In genomic region chr5:138573949-138574670, GRCh38 we compare ENCODE assay signal across 7 cellular contexts. TPM values are rescaled to one million over a fixed set of nuclear protein-coding genes. Genes with fewer than 3 reads are reported as not detected.
DNase-seq lines count a peak whose midpoint lies in the region; ATAC-seq and TF ChIP-seq lines count a peak whose summit lies in the region.

No MANE protein-coding gene starts in this region.

- peaks cover 3% of the 10 kb centered on the region; the same call in 1 of the 2 replicates for H4K20me1 ChIP-seq in HCT116 (ENCODE audit: insufficient read depth)

- BruUV-seq in HCT116 (replicated peaks; lab: Mats Ljungman, UMichigan): TSS peak; percentile 63

- H3K36me3 Mint-ChIP-seq in WTC11: peaks cover 56% of the 10 kb centered on the region
- peaks cover 27% of the 10 kb centered on the region for H3K36me3 Mint-ChIP-seq in stimulated activated memory B cell treated with anti-CD40 and anti-IgM and Interleukin-4, amounts not matched to agents 10 μg/mL and 1 μg/mL and 100 μg/mL, for 72 hours

- ATAC-seq in HCT116: no peak
- ATAC-seq in WTC11: no peak
- ATAC-seq in right cardiac atrium: no peak
- ATAC-seq in stimulated activated memory B cell treated with anti-CD40 and anti-IgM and Interleukin-4, amounts not matched to agents 10 μg/mL and 1 μg/mL and 100 μg/mL, for 72 hours: no peak
- no peak for ATAC-seq in HG03521 (IDR thresholded peaks at IDR 0.05; ENCODE audit: unreplicated experiment)
- ATAC-seq in GM18868 (IDR thresholded peaks at IDR 0.05; ENCODE audit: unreplicated experiment): no peak

- H3K79me2 ChIP-seq in HCT116 (ENCODE audit: insufficient read depth, low read length): peaks cover 62% of the 10 kb centered on the region

- H3K4me2 ChIP-seq in HCT116 (ENCODE audit: low read length): peak overlapping the region; percentile 77

- CTCF ChIA-PET in HCT116 (lab: Charles Lee) (no interaction called here), WTC11 (lab: Charles Lee) (no interaction called here)

- H3K4me1 Mint-ChIP-seq in WTC11: peaks cover 10% of the 10 kb centered on the region
- peaks cover 26% of the 10 kb centered on the region for H3K4me1 Mint-ChIP-seq in stimulated activated memory B cell treated with anti-CD40 and anti-IgM and Interleukin-4, amounts not matched to agents 10 μg/mL and 1 μg/mL and 100 μg/mL, for 72 hours

- H3K27ac Mint-ChIP-seq in WTC11: peak overlapping the region; percentile 100
- peak overlapping the region; percentile 100 for H3K27ac Mint-ChIP-seq in stimulated activated memory B cell treated with anti-CD40 and anti-IgM and Interleukin-4, amounts not matched to agents 10 μg/mL and 1 μg/mL and 100 μg/mL, for 72 hours

- H3K4me3 Mint-ChIP-seq in WTC11: peak overlapping the region; percentile 97
- H3K4me3 Mint-ChIP-seq in stimulated activated memory B cell treated with anti-CD40 and anti-IgM and Interleukin-4, amounts not matched to agents 10 μg/mL and 1 μg/mL and 100 μg/mL, for 72 hours: peak overlapping the region; percentile 94

- no peaks in the 10 kb centered on the region for H3K9me3 Mint-ChIP-seq in WTC11
- no peaks in the 10 kb centered on the region for H3K9me3 Mint-ChIP-seq in stimulated activated memory B cell treated with anti-CD40 and anti-IgM and Interleukin-4, amounts not matched to agents 10 μg/mL and 1 μg/mL and 100 μg/mL, for 72 hours

- peak overlapping the region; percentile 97 for H3K9ac ChIP-seq in HCT116 (ENCODE audit: low read length)

- no peaks in the 10 kb centered on the region for H3K27me3 ChIP-seq in HCT116 (ENCODE audit: insufficient read depth, low read length)
- no peaks in the 10 kb centered on the region for H3K27me3 ChIP-seq in right cardiac atrium (ENCODE audit: control insufficient read depth, insufficient read depth)

- peaks cover 39 to 43% of the 10 kb centered on the region in 2 experiments for H3K36me3 ChIP-seq in HCT116 (ENCODE audit: control insufficient read depth in 1 of 2, insufficient read depth in 2 of 2, low read length in 2 of 2)

- H3K27ac ChIP-seq in HCT116 (ENCODE audit: low read depth, low read length) (peak overlapping the region; percentile 96), right cardiac atrium (ENCODE audit: low read length) (no peak overlapping the region)

- POLR2A ChIA-PET in HCT116 (lab: Charles Lee) (interaction anchor here (0.7 to 2.8 kb wide), 3 partner anchors 8 to 30 kb away, joined by 3 to 8 read pairs (median 3); no protein-coding TSS in a partner anchor), WTC11 (lab: Charles Lee) (interaction anchor here (0.7 to 1.4 kb wide), 2 partner anchors 179 to 767 kb away, joined by 3 read pairs; partner anchors contain the start of gene CTNNA1)

- no peaks in the 10 kb centered on the region for H3K9me3 ChIP-seq in HCT116 (ENCODE audit: control insufficient read depth in 1 of 2, insufficient read depth in 1 of 2, low read depth in 1 of 2, low read length in 2 of 2)
- H3K9me3 ChIP-seq in right cardiac atrium (ENCODE audit: control insufficient read depth, low read length): no peaks in the 10 kb centered on the region

- no peak overlapping the region for H2AFZ ChIP-seq in HCT116 (ENCODE audit: low read depth, low read length, poor library complexity, severe bottlenecking)

- H3K4me3 ChIP-seq in HCT116 (replicated peaks in 1 of 2; ENCODE audit: low read depth in 1 of 2, low read length in 2 of 2) (peak overlapping the region; percentile 88 to 100), right cardiac atrium (ENCODE audit: low read length) (peak overlapping the region; percentile 79)

- TF ChIP-seq RAD21 in HCT116 (IDR thresholded peaks at IDR 0.05; ENCODE audit: low read depth): no peak

- 41% methylated on average over 9 of the region's 9 CpGs for WGBS in right cardiac atrium

- H3K4me1 ChIP-seq in HCT116 (ENCODE audit: control insufficient read depth in 1 of 2, insufficient read depth in 2 of 2, low read length in 2 of 2): peaks cover 10 to 24% of the 10 kb centered on the region in 2 experiments; a peak in 3 of 4 replicates
- H3K4me1 ChIP-seq in right cardiac atrium (ENCODE audit: control insufficient read depth, insufficient read depth, low read length): no peaks in the 10 kb centered on the region

- intact Hi-C loops in HCT116 (cut with micrococcal nuclease): no loop called here
- intact Hi-C loops in right cardiac atrium (cut with DNase I): no loop called here

- H3K9me2 ChIP-seq in HCT116 (ENCODE audit: insufficient read depth): no peaks in the 10 kb centered on the region

- no peaks in the 10 kb centered on the region; the same call in 1 of the 2 replicates for H3K27me3 Mint-ChIP-seq in WTC11 (ENCODE audit: low read depth)
- no peaks in the 10 kb centered on the region for H3K27me3 Mint-ChIP-seq in stimulated activated memory B cell treated with anti-CD40 and anti-IgM and Interleukin-4, amounts not matched to agents 10 μg/mL and 1 μg/mL and 100 μg/mL, for 72 hours

- DNase-seq in HCT116 (ENCODE audit: low read depth, low spot score) (no peak), WTC11 (ENCODE audit: low spot score) (no peak), right cardiac atrium (no peak), HK-2 (ENCODE audit: unreplicated experiment) (no peak)

- RAD21 ChIA-PET in HCT116 (lab: Charles Lee; ENCODE audit: low non-redundant PET in 1 of 2, low total read pairs in 2 of 2, uncharacterized antibody in 2 of 2, unreplicated experiment in 2 of 2): no interaction called here

- TF ChIP-seq POLR2A in HCT116 (IDR thresholded peaks at IDR 0.05; ENCODE audit: borderline replicate concordance, extremely low read depth, insufficient read depth, insufficient read length): no peak

- TF ChIP-seq CTCF in HCT116 (IDR thresholded peaks at IDR 0.05 in 2 of 3, conservative IDR thresholded peaks at IDR 0.05 in 1 of 3; ENCODE audit: borderline replicate concordance in 1 of 3, insufficient read depth in 1 of 3, low read depth in 2 of 3, low read length in 2 of 3) (no peak), WTC11 (IDR thresholded peaks at IDR 0.05) (no peak)

TF ChIP-seq in HCT116, 20 proteins besides CTCF, POLR2A, EP300 and RAD21:
- TF ChIP-seq POLR2AphosphoS5 (IDR thresholded peaks at IDR 0.05; ENCODE audit: low read depth, low read length) (peak; percentile 10; the same call in 1 of the 2 replicates), ELF1 (IDR thresholded peaks at IDR 0.05; ENCODE audit: borderline replicate concordance, low read depth) (no peak)

TF ChIP-seq in WTC11, 78 proteins besides CTCF, POLR2A, EP300 and RAD21:
- TF ChIP-seq IRF1 (CRISPR knock-in tag; IDR thresholded peaks at IDR 0.05) (no peak), NFE2L1 (CRISPR knock-in tag; IDR thresholded peaks at IDR 0.05) (no peak), ZNF121 (CRISPR knock-in tag; IDR thresholded peaks at IDR 0.05) (no peak), ELF4 (CRISPR knock-in tag; IDR thresholded peaks at IDR 0.05; ENCODE audit: low read depth) (no peak), FOXP1 (CRISPR knock-in tag; IDR thresholded peaks at IDR 0.05; ENCODE audit: borderline replicate concordance) (no peak), HMGA2 (CRISPR knock-in tag; IDR thresholded peaks at IDR 0.05) (no peak)

RNA-seq across cellular contexts. Expression of gene HSPA9, which starts 1.1 kb away (rescaled TPM):
- 486 TPM for total RNA-seq in HCT116 (2021; ENCODE audit: unreplicated experiment)
- 370 and 385 TPM in 2 replicates for polyA plus RNA-seq in HCT116 (2012)
- total RNA-seq in WTC11 (2021): 313 to 414 TPM (median 328 TPM) in 3 replicates
- total RNA-seq in right cardiac atrium: 100 to 1,000 TPM; 198 to 242 (median 239) TPM
- polyA plus RNA-seq in right cardiac atrium: 170 TPM

RNA-seq across cellular contexts. Expression of gene ETF1, which starts 31.1 kb away (rescaled TPM):
- 178 TPM for total RNA-seq in HCT116 (2021; ENCODE audit: unreplicated experiment)
- 64.7 and 84.1 TPM in 2 replicates for polyA plus RNA-seq in HCT116 (2012)
- total RNA-seq in WTC11 (2021): 110 to 137 TPM (median 115 TPM) in 3 replicates
- total RNA-seq in right cardiac atrium: 100 to 1,000 TPM in 1 of 4 donors, 10 to 100 TPM in 3; 77.6 to 114 (median 78.6) TPM
- polyA plus RNA-seq in right cardiac atrium: 35.2 TPM
